Comparison of ENCODE assay signal across 1 cellular context in the genomic region with DNA sequence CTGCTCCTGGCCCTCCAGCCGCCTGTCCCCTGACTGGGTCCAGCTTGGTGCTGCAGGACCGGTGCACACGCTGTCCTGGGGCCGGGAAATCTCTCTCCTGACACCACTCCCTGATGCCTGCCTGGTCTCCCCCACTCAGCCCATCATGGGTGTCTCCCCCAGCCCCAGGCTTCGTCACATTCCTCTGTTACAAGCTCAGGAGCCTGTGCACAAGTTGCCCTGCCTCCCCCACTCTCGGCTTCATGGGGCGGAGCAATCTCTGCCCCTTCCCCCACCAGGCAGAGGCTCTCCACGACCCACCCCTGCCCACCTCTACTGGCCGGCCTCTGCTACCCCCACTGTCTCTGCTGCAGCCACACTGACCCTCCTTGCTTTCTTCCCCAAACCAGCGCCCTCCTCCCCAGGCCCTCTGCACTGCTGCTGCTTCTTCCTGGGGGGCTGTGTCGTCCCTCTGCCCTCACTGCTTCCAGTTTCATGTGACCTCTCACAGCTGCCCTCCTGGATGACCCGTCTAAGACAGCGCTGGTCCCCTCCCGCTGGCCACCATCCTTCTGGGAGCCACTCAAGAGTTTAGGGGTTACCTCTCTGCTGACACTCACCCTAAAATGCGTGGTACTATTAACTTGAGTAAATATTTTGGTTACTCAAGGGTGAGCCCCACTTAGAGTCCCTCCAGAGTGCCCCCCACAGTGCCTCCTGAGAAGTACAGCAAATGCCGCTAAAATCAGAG.
TF ChIP-seq lines count a peak whose summit lies in the region.

No MANE protein-coding gene starts in this region.

TF ChIP-seq in HepG2, 621 proteins besides CTCF, POLR2A, EP300 and RAD21 (continued from another document):
- TF ChIP-seq, protein P1, sequence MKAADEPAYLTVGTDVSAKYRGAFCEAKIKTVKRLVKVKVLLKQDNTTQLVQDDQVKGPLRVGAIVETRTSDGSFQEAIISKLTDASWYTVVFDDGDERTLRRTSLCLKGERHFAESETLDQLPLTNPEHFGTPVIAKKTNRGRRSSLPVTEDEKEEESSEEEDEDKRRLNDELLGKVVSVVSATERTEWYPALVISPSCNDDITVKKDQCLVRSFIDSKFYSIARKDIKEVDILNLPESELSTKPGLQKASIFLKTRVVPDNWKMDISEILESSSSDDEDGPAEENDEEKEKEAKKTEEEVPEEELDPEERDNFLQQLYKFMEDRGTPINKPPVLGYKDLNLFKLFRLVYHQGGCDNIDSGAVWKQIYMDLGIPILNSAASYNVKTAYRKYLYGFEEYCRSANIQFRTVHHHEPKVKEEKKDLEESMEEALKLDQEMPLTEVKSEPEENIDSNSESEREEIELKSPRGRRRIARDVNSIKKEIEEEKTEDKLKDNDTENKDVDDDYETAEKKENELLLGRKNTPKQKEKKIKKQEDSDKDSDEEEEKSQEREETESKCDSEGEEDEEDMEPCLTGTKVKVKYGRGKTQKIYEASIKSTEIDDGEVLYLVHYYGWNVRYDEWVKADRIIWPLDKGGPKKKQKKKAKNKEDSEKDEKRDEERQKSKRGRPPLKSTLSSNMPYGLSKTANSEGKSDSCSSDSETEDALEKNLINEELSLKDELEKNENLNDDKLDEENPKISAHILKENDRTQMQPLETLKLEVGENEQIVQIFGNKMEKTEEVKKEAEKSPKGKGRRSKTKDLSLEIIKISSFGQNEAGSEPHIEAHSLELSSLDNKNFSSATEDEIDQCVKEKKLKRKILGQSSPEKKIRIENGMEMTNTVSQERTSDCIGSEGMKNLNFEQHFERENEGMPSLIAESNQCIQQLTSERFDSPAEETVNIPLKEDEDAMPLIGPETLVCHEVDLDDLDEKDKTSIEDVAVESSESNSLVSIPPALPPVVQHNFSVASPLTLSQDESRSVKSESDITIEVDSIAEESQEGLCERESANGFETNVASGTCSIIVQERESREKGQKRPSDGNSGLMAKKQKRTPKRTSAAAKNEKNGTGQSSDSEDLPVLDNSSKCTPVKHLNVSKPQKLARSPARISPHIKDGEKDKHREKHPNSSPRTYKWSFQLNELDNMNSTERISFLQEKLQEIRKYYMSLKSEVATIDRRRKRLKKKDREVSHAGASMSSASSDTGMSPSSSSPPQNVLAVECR (CRISPR knock-in tag; IDR thresholded peaks at IDR 0.05; ENCODE audit: borderline replicate concordance): no peak
- TF ChIP-seq, protein P2, sequence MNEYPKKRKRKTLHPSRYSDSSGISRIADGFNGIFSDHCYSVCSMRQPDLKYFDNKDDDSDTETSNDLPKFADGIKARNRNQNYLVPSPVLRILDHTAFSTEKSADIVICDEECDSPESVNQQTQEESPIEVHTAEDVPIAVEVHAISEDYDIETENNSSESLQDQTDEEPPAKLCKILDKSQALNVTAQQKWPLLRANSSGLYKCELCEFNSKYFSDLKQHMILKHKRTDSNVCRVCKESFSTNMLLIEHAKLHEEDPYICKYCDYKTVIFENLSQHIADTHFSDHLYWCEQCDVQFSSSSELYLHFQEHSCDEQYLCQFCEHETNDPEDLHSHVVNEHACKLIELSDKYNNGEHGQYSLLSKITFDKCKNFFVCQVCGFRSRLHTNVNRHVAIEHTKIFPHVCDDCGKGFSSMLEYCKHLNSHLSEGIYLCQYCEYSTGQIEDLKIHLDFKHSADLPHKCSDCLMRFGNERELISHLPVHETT (CRISPR knock-in tag; conservative IDR thresholded peaks at IDR 0.05): no peak
- TF ChIP-seq, protein P3, sequence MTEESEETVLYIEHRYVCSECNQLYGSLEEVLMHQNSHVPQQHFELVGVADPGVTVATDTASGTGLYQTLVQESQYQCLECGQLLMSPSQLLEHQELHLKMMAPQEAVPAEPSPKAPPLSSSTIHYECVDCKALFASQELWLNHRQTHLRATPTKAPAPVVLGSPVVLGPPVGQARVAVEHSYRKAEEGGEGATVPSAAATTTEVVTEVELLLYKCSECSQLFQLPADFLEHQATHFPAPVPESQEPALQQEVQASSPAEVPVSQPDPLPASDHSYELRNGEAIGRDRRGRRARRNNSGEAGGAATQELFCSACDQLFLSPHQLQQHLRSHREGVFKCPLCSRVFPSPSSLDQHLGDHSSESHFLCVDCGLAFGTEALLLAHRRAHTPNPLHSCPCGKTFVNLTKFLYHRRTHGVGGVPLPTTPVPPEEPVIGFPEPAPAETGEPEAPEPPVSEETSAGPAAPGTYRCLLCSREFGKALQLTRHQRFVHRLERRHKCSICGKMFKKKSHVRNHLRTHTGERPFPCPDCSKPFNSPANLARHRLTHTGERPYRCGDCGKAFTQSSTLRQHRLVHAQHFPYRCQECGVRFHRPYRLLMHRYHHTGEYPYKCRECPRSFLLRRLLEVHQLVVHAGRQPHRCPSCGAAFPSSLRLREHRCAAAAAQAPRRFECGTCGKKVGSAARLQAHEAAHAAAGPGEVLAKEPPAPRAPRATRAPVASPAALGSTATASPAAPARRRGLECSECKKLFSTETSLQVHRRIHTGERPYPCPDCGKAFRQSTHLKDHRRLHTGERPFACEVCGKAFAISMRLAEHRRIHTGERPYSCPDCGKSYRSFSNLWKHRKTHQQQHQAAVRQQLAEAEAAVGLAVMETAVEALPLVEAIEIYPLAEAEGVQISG (CRISPR knock-in tag; IDR thresholded peaks at IDR 0.05): no peak
- TF ChIP-seq NR1H2 (CRISPR knock-in tag; IDR thresholded peaks at IDR 0.05; ENCODE audit: borderline replicate concordance, low read depth) (no peak), ZSCAN20 (CRISPR knock-in tag; IDR thresholded peaks at IDR 0.05; ENCODE audit: borderline replicate concordance) (no peak), GZF1 (CRISPR knock-in tag; IDR thresholded peaks at IDR 0.05) (no peak), CCAR2 (optimal IDR thresholded peaks at IDR 0.05; ENCODE audit: low read depth, low read length) (no peak), ZNF235 (CRISPR knock-in tag; IDR thresholded peaks at IDR 0.05; ENCODE audit: borderline replicate concordance) (no peak), SCMH1 (CRISPR knock-in tag; IDR thresholded peaks at IDR 0.05; ENCODE audit: borderline replicate concordance) (no peak), U2AF2 (IDR thresholded peaks at IDR 0.05; ENCODE audit: low read depth, low read length) (no peak), MTA1 (CRISPR knock-in tag; IDR thresholded peaks at IDR 0.05; ENCODE audit: borderline replicate concordance) (no peak), TEAD3 (CRISPR knock-in tag; optimal IDR thresholded peaks at IDR 0.05; ENCODE audit: borderline replicate concordance) (no peak), MAFF (IDR thresholded peaks at IDR 0.05; ENCODE audit: low read depth, low read length) (no peak)
- TF ChIP-seq, protein P4, sequence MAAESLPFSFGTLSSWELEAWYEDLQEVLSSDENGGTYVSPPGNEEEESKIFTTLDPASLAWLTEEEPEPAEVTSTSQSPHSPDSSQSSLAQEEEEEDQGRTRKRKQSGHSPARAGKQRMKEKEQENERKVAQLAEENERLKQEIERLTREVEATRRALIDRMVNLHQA (CRISPR knock-in tag; IDR thresholded peaks at IDR 0.05): no peak
- TF ChIP-seq, protein P5, sequence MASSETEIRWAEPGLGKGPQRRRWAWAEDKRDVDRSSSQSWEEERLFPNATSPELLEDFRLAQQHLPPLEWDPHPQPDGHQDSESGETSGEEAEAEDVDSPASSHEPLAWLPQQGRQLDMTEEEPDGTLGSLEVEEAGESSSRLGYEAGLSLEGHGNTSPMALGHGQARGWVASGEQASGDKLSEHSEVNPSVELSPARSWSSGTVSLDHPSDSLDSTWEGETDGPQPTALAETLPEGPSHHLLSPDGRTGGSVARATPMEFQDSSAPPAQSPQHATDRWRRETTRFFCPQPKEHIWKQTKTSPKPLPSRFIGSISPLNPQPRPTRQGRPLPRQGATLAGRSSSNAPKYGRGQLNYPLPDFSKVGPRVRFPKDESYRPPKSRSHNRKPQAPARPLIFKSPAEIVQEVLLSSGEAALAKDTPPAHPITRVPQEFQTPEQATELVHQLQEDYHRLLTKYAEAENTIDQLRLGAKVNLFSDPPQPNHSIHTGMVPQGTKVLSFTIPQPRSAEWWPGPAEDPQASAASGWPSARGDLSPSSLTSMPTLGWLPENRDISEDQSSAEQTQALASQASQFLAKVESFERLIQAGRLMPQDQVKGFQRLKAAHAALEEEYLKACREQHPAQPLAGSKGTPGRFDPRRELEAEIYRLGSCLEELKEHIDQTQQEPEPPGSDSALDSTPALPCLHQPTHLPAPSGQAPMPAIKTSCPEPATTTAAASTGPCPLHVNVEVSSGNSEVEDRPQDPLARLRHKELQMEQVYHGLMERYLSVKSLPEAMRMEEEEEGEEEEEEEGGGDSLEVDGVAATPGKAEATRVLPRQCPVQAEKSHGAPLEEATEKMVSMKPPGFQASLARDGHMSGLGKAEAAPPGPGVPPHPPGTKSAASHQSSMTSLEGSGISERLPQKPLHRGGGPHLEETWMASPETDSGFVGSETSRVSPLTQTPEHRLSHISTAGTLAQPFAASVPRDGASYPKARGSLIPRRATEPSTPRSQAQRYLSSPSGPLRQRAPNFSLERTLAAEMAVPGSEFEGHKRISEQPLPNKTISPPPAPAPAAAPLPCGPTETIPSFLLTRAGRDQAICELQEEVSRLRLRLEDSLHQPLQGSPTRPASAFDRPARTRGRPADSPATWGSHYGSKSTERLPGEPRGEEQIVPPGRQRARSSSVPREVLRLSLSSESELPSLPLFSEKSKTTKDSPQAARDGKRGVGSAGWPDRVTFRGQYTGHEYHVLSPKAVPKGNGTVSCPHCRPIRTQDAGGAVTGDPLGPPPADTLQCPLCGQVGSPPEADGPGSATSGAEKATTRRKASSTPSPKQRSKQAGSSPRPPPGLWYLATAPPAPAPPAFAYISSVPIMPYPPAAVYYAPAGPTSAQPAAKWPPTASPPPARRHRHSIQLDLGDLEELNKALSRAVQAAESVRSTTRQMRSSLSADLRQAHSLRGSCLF (CRISPR knock-in tag; IDR thresholded peaks at IDR 0.05; ENCODE audit: borderline replicate concordance): no peak
- TF ChIP-seq, protein P6, sequence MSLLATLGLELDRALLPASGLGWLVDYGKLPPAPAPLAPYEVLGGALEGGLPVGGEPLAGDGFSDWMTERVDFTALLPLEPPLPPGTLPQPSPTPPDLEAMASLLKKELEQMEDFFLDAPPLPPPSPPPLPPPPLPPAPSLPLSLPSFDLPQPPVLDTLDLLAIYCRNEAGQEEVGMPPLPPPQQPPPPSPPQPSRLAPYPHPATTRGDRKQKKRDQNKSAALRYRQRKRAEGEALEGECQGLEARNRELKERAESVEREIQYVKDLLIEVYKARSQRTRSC (CRISPR knock-in tag; IDR thresholded peaks at IDR 0.05; ENCODE audit: low read depth): no peak
- TF ChIP-seq, protein P7, sequence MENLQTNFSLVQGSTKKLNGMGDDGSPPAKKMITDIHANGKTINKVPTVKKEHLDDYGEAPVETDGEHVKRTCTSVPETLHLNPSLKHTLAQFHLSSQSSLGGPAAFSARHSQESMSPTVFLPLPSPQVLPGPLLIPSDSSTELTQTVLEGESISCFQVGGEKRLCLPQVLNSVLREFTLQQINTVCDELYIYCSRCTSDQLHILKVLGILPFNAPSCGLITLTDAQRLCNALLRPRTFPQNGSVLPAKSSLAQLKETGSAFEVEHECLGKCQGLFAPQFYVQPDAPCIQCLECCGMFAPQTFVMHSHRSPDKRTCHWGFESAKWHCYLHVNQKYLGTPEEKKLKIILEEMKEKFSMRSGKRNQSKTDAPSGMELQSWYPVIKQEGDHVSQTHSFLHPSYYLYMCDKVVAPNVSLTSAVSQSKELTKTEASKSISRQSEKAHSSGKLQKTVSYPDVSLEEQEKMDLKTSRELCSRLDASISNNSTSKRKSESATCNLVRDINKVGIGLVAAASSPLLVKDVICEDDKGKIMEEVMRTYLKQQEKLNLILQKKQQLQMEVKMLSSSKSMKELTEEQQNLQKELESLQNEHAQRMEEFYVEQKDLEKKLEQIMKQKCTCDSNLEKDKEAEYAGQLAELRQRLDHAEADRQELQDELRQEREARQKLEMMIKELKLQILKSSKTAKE (CRISPR knock-in tag; IDR thresholded peaks at IDR 0.05; ENCODE audit: borderline replicate concordance): no peak
TF ChIP-seq in HepG2: peak in this region for 3.
